Comparison of ENCODE assay signal across 10 cellular contexts in genomic region chr17:6753565-6753964, GRCh38. TPM values are rescaled to one million over a fixed set of nuclear protein-coding genes. Genes with fewer than 3 reads are reported as not detected.
DNase-seq lines count a peak whose midpoint lies in the region; ATAC-seq and TF ChIP-seq lines count a peak whose summit lies in the region.
"Had no signal": no experiment of that assay in that cellular context is flagged by ENCODE, and none has a peak within 500 bp of the region (broad histone marks: within the 10 kb centered on the region; RNA-seq: fewer than 3 reads in every experiment).

No MANE protein-coding gene starts in this region.

- TF ChIP-seq EP300 in gastroesophageal sphincter (IDR thresholded peaks at IDR 0.05): no peak

- 88 to 89% methylated on average over 7 of the region's 7 CpGs for WGBS in GM23248 (ENCODE audit: low coverage in 1 of 2, low lambda C conversion rate in 2 of 2, missing lambda C conversion rate in 2 of 2), 2 experiments
- 54 to 74% methylated on average over 3 to 5 of the region's 7 CpGs for WGBS in gastroesophageal sphincter (ENCODE audit: low coverage in 1 of 2), 2 donors
- WGBS in spleen, 5 donors: 68 to 79% (median 76%) methylated on average over 7 of the region's 7 CpGs

- no peaks in the 10 kb centered on the region for H3K9me3 Mint-ChIP-seq in activated naive CD8-positive, alpha-beta T cell (ENCODE audit: low read depth)

- H3K79me2 ChIP-seq in GM23248 (ENCODE audit: insufficient read depth): peaks cover 24% of the 10 kb centered on the region

- no peaks in the 10 kb centered on the region for H3K27me3 Mint-ChIP-seq in activated naive CD8-positive, alpha-beta T cell

- H3K36me3 Mint-ChIP-seq in activated naive CD8-positive, alpha-beta T cell: peaks cover 11% of the 10 kb centered on the region

- H3K4me3 Mint-ChIP-seq in activated naive CD8-positive, alpha-beta T cell: peak overlapping the region; percentile 57

- H3K27me3 ChIP-seq in GM23248 (replicated peaks; ENCODE audit: insufficient read depth) (no peaks in the 10 kb centered on the region), gastroesophageal sphincter (no peaks in the 10 kb centered on the region), spleen (replicated peaks in 1 of 7) (no peaks in the 10 kb centered on the region)
- H3K27me3 ChIP-seq: cardiac muscle cell had no signal

- no peaks in the 10 kb centered on the region for H3K36me3 ChIP-seq in GM23248 (ENCODE audit: low read depth)
- H3K36me3 ChIP-seq in gastroesophageal sphincter: peaks cover 0 to 5% of the 10 kb centered on the region in 2 donors
- peaks cover 0 to 11% (median 0%) of the 10 kb centered on the region in 6 donors for H3K36me3 ChIP-seq in spleen
- H3K36me3 ChIP-seq: cardiac muscle cell had no signal

- H3K4me1 ChIP-seq in GM23248 (ENCODE audit: insufficient read depth) (peaks cover 33% of the 10 kb centered on the region), gastroesophageal sphincter (peaks cover 0 to 63% (median 11%) of the 10 kb centered on the region in 3 donors), spleen (peaks cover 13 to 83% (median 58%) of the 10 kb centered on the region in 6 donors)

- in situ Hi-C loops in GM23248 (cut with MboI): no loop called here

- peaks cover 37% of the 10 kb centered on the region for H3F3A ChIP-seq in GM23248 (ENCODE audit: insufficient read depth)

- TF ChIP-seq POLR2A in gastroesophageal sphincter (IDR thresholded peaks at IDR 0.05): no peak
- no peak for TF ChIP-seq POLR2A in spleen (IDR thresholded peaks at IDR 0.05)

- H3K9me2 ChIP-seq in GM23248 (ENCODE audit: insufficient read depth): no peaks in the 10 kb centered on the region

- DNase-seq in GM23248 (peak; percentile 4), spleen (no peak), GM10266 (ENCODE audit: extremely low spot score) (no peak), NCI-H1105 treated with DMSO at 0.1 percent for 48 hours (lab: John Stamatoyannopoulos, UW) (no peak)
- DNase-seq: activated CD4-positive, CD25-positive, alpha-beta regulatory T cell treated with anti-CD3 and anti-CD28 coated beads, Interleukin-2, amount 50 U/mL, for 72 hours; NCI-H1092 had no signal

- peak overlapping the region; percentile 92 for H3K9ac ChIP-seq in GM23248

- peaks cover 66% of the 10 kb centered on the region for H3K4me1 Mint-ChIP-seq in activated naive CD8-positive, alpha-beta T cell (ENCODE audit: low read depth)

- no peak for TF ChIP-seq CTCF in gastroesophageal sphincter (IDR thresholded peaks at IDR 0.05)
- no peak for TF ChIP-seq CTCF in spleen (IDR thresholded peaks at IDR 0.05 in 8 of 11, conservative IDR thresholded peaks at IDR 0.05 in 3 of 11)
- TF ChIP-seq CTCF in GM10266 (IDR thresholded peaks at IDR 0.05; ENCODE audit: control insufficient read depth, insufficient read depth, low read depth, missing control alignments): no peak

- H3K4me2 ChIP-seq in GM23248 (ENCODE audit: unreplicated experiment): peak overlapping the region; percentile 86

- H3K27ac Mint-ChIP-seq in activated naive CD8-positive, alpha-beta T cell: peak overlapping the region; percentile 94

- H3K27ac ChIP-seq in GM23248 (peak overlapping the region; percentile 100), gastroesophageal sphincter (peak overlapping the region in 3 of 4 donors; percentile 57 to 78 (median 64)), spleen (peak overlapping the region; percentile 58 to 90 (median 83))
- H3K27ac ChIP-seq: cardiac muscle cell had no signal

- intact Hi-C loops in spleen (cut with DNase I; ENCODE audit: low total_unique reads): no loop called here

- H2AFZ ChIP-seq in GM23248: peak overlapping the region; percentile 59

- H3K4me3 ChIP-seq in GM23248: peak overlapping the region; percentile 58
- H3K4me3 ChIP-seq in gastroesophageal sphincter: no peak overlapping the region
- H3K4me3 ChIP-seq in spleen: no peak overlapping the region
- H3K4me3 ChIP-seq: cardiac muscle cell had no signal

- ATAC-seq in gastroesophageal sphincter (no peak), HG03095 (IDR thresholded peaks at IDR 0.05; ENCODE audit: unreplicated experiment) (no peak)

- H3K9me3 ChIP-seq in GM23248 (ENCODE audit: low read depth) (no peaks in the 10 kb centered on the region), gastroesophageal sphincter (no peaks in the 10 kb centered on the region), spleen (no peaks in the 10 kb centered on the region)

- H4K20me1 ChIP-seq in GM23248 (ENCODE audit: insufficient read depth): no peaks in the 10 kb centered on the region

RNA-seq across cellular contexts. Expression of gene XAF1, which starts 2.3 kb away (rescaled TPM):
- total RNA-seq in GM23248 (2014; rRNA removed; shearing (Covaris generic)): 21.5 and 24.4 TPM in 2 replicates
- polyA plus RNA-seq in GM23248 (2016; fragmentation: Nextera tagmentation; extraction: Ambion mirVana): 19.2 and 22.0 TPM in 2 replicates
- 10 to 100 TPM; 11.0 to 40.9 (median 19.1) TPM for total RNA-seq in gastroesophageal sphincter
- total RNA-seq in spleen: 100 to 1,000 TPM in 5 of 7 donors, 10 to 100 TPM in 2; 69.0 to 176 (median 117) TPM
- polyA plus RNA-seq in spleen: 10 to 100 TPM; 26.4 to 61.6 (median 31.4) TPM
- total RNA-seq: cardiac muscle cell had no signal
- polyA plus RNA-seq: cardiac muscle cell had no signal

RNA-seq across cellular contexts. Expression of gene FBXO39, which starts 22.4 kb away (rescaled TPM):
- total RNA-seq in GM23248 (2014; rRNA removed; shearing (Covaris generic)): 1.1 TPM in 1 of 2 replicates, not detected in the other
- polyA plus RNA-seq in GM23248 (2016; fragmentation: Nextera tagmentation; extraction: Ambion mirVana) (not detected in 2 replicates), spleen (under 1 TPM in 2 of 3 donors, not detected in 1; 0.26 to 0.27 TPM)
- total RNA-seq in gastroesophageal sphincter (1 to 10 TPM in 1 of 4 donors, not detected in 3; 2.3 TPM), spleen (under 1 TPM in 2 of 7 donors, not detected in 5; 0.70 to 0.75 TPM)
- total RNA-seq: cardiac muscle cell had no signal
- polyA plus RNA-seq: cardiac muscle cell had no signal

RNA-seq across cellular contexts. Expression of gene SLC13A5, which starts 40.4 kb away (rescaled TPM):
- 0.76 TPM in 1 of 2 replicates, not detected in the other for total RNA-seq in GM23248 (2014; rRNA removed; shearing (Covaris generic))
- polyA plus RNA-seq in GM23248 (2016; fragmentation: Nextera tagmentation; extraction: Ambion mirVana) (not detected in 2 replicates), spleen (1 to 10 TPM; 1.0 to 2.8 (median 1.3) TPM)
- total RNA-seq in gastroesophageal sphincter (under 1 TPM in 1 of 4 donors, not detected in 3; 0.39 TPM), spleen (10 to 100 TPM in 2 of 7 donors, 1 to 10 TPM in 5; 1.3 to 18.4 (median 7.0) TPM)
